In the genomic region with DNA sequence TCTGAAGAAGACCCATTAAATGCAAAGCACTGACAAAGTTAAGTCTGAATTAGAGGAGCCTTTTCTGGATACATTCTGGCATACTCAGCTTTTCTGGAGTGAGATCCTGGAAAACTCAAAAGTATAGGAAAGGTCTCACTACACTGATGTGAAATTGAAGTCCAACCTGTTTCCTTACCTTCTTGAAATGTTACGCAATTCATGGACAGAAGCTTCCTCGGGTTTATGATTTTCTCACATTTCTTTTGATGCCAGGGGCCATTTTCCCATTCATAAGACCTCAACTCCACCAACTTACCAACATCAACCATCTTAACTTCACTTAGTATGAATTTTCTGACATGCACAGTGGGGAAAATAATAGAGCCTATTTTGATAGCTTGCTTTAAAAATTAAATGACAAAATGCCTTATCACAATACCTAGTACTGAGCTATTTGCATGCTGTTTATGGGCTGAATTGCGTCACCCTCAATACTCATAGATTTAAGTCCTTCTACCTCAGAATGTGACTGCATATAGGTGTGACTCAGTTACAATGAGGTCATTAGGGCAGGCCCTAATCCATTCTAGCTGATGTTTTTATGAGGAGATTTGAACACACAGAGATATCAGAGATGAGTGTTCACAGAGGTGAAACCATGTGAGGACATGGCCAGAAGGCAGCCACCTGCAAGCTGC, we compare ENCODE assay signal across 16 cellular contexts.
DNase-seq lines count a peak whose midpoint lies in the region; ATAC-seq, FAIRE-seq and TF ChIP-seq lines count a peak whose summit lies in the region.
"Had no signal": no experiment of that assay in that cellular context is flagged by ENCODE, and none has a peak within 500 bp of the region (broad histone marks: within the 10 kb centered on the region; RNA-seq: fewer than 3 reads in every experiment).

No MANE protein-coding gene starts in this region.

- FAIRE-seq in bronchial epithelial cell (lab: Jason Lieb, UNC) = no peak
- FAIRE-seq in GM19239 (lab: Jason Lieb, UNC) = no peak

- DNase-seq in bronchial epithelial cell (ENCODE audit: low read depth) = peak; percentile 47
- peak; percentile 3 to 32 for DNase-seq in foreskin keratinocyte
- no peak for DNase-seq in GM19239 (ENCODE audit: insufficient read length, low spot score)
- DNase-seq in retina = no peak
- DNase-seq: Calu3; CD8-positive, alpha-beta T cell; DMS79 treated with DMSO at 0.1 percent for 48 hours; GF-D8; H7; KBM-7 had no signal

- TF ChIP-seq EP300 in Ishikawa (IDR thresholded peaks at IDR 0.05; ENCODE audit: borderline replicate concordance) = no peak

- POLR2A ChIA-PET in HEK293 (lab: Yijun Ruan, JAX) = no interaction called here

- no peak overlapping the region for H3K27ac ChIP-seq in HEK293 (ENCODE audit: extremely low read depth, low read depth, low read length)
- H3K27ac ChIP-seq in foreskin keratinocyte = no peak overlapping the region
- H3K27ac ChIP-seq: BLaER1 treated with 17β-estradiol and CSF1 and Interleukin-3, amounts not matched to agents 10 nM and 100 nM had no signal

- CTCF ChIA-PET in HEK293 (lab: Yijun Ruan, JAX) = interaction anchor here (0.6 kb wide), 1 partner anchor 12 kb away, joined by 3 read pairs; no protein-coding TSS in a partner anchor

- TF ChIP-seq RAD21 in Ishikawa (IDR thresholded peaks at IDR 0.05; ENCODE audit: low read depth) = no peak

- H3K4me1 ChIP-seq in HEK293 (ENCODE audit: control insufficient read depth, insufficient read depth, low read length) = no peaks in the 10 kb centered on the region
- H3K4me1 ChIP-seq in foreskin keratinocyte = no peaks in the 10 kb centered on the region
- H3K4me1 ChIP-seq: BLaER1 treated with 17β-estradiol and CSF1 and Interleukin-3, amounts not matched to agents 10 nM and 100 nM had no signal

- H3K9me3 ChIP-seq in HEK293 (ENCODE audit: control insufficient read depth, insufficient read depth, low read depth, low read length) = no peaks in the 10 kb centered on the region

- ATAC-seq in foreskin keratinocyte = no peak
- ATAC-seq in HG03442 (IDR thresholded peaks at IDR 0.05; ENCODE audit: unreplicated experiment) = no peak
- ATAC-seq: CD8-positive, alpha-beta T cell; GM23338; HCT116 had no signal

- H3K4me3 ChIP-seq in HEK293 (ENCODE audit: low read depth, low read length) = no peak overlapping the region
- no peak overlapping the region for H3K4me3 ChIP-seq in bronchial epithelial cell (ENCODE audit: low read depth, low read length)
- H3K4me3 ChIP-seq: BLaER1 treated with 17β-estradiol and CSF1 and Interleukin-3, amounts not matched to agents 10 nM and 100 nM; GM23338 had no signal

- H3K27me3 ChIP-seq in bronchial epithelial cell (ENCODE audit: control insufficient read depth, insufficient read depth, low read length) (no peaks in the 10 kb centered on the region), foreskin keratinocyte (no peaks in the 10 kb centered on the region)
- H3K27me3 ChIP-seq: BLaER1 treated with 17β-estradiol and CSF1 and Interleukin-3, amounts not matched to agents 10 nM and 100 nM had no signal

- TF ChIP-seq CTCF in HEK293 (tag by site-specific recombination; IDR thresholded peaks at IDR 0.05) = no peak
- no peak for TF ChIP-seq CTCF in bronchial epithelial cell (IDR thresholded peaks at IDR 0.05; ENCODE audit: insufficient read depth, low read length, severe bottlenecking)
- TF ChIP-seq CTCF in foreskin keratinocyte (conservative IDR thresholded peaks at IDR 0.05) = no peak

- H3K36me3 ChIP-seq in HEK293 (ENCODE audit: control insufficient read depth in 2 of 2, insufficient read depth in 1 of 2, low read length in 2 of 2) (no peaks in the 10 kb centered on the region), bronchial epithelial cell (ENCODE audit: control insufficient read depth, insufficient read depth, low read length) (no peaks in the 10 kb centered on the region)
- H3K36me3 ChIP-seq: BLaER1 treated with 17β-estradiol and CSF1 and Interleukin-3, amounts not matched to agents 10 nM and 100 nM had no signal

TF ChIP-seq in HEK293, 187 proteins besides CTCF, POLR2A, EP300 and RAD21:
- TF ChIP-seq ZNF184 (tag by site-specific recombination; IDR thresholded peaks at IDR 0.05) (0 out of 2 replicates have a peak, but pooled peaks have one; percentile 30), ZNF629 (tag by site-specific recombination; IDR thresholded peaks at IDR 0.05) (peak; percentile 52; the same call in 1 of the 2 replicates), ZBTB21 (tag by site-specific recombination; IDR thresholded peaks at IDR 0.05) (0 out of 2 replicates have a peak, but pooled peaks have one; percentile 30), ZNF202 (tag by site-specific recombination; IDR thresholded peaks at IDR 0.05; ENCODE audit: borderline replicate concordance) (no peak), BCL6B (tag by site-specific recombination; IDR thresholded peaks at IDR 0.05) (no peak)
- TF ChIP-seq, protein P1, sequence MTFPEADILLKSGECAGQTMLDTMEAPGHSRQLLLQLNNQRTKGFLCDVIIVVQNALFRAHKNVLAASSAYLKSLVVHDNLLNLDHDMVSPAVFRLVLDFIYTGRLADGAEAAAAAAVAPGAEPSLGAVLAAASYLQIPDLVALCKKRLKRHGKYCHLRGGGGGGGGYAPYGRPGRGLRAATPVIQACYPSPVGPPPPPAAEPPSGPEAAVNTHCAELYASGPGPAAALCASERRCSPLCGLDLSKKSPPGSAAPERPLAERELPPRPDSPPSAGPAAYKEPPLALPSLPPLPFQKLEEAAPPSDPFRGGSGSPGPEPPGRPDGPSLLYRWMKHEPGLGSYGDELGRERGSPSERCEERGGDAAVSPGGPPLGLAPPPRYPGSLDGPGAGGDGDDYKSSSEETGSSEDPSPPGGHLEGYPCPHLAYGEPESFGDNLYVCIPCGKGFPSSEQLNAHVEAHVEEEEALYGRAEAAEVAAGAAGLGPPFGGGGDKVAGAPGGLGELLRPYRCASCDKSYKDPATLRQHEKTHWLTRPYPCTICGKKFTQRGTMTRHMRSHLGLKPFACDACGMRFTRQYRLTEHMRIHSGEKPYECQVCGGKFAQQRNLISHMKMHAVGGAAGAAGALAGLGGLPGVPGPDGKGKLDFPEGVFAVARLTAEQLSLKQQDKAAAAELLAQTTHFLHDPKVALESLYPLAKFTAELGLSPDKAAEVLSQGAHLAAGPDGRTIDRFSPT (tag by site-specific recombination; IDR thresholded peaks at IDR 0.05) = peak; percentile 56; the same call in 1 of the 2 replicates

TF ChIP-seq in Ishikawa, 13 proteins besides CTCF, POLR2A, EP300 and RAD21:
- no peak for TF ChIP-seq TCF12 (IDR thresholded peaks at IDR 0.05; ENCODE audit: low read depth)
- TF ChIP-seq CEBPB (IDR thresholded peaks at IDR 0.05) = peak; percentile 57

Comparison
In these comparisons a context has a peak if more than half of its experiments do, and no peak if none do; other contexts are left out.
1. DNase-seq: peak in bronchial epithelial cell (single experiment) and foreskin keratinocyte (2 of 2); none in GM19239 (single experiment) and retina (single experiment).